9 cellular contexts compared by ENCODE assay signal in the genomic region with DNA sequence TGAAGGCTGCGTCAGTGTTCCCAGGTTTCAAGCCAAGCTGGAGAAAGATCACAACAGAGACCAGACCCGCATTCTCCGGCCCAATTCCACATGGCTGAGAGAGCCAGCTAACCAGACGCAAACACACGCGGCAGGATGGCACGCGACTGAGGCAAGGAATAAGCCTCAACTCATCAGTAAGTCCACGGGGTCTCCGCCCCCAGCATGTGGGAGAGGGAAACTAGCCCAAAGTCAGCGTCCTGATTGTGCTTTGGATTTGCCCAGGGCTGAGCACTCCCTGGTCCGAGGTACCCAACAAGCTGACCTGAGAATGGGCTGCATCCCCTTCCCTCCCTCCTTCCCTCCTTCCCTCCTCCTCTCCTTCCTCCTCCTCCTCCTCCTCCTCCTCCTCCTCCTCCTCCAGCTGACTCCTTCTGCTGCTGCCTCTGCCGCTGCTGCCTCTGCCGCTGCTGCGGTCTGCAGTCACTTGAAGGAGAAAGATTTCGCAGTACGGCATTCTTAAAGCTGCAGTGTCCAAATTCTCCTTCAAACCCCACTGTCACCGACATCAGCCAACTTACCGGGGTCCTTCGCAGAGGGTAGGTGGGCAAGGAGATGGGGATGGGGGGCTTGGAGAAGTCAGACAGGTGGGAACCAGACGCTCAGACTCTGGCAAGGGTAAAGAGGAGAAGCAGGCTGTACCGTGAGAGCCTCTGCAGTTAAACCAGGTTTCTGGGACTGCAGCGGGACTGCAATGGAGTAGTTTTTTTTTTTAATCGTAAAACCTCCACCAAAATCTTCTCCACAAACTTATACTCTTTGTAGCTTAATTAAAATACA. TPM values are rescaled to one million over a fixed set of nuclear protein-coding genes. Genes with fewer than 3 reads are reported as not detected.
DNase-seq lines count a peak whose midpoint lies in the region; ATAC-seq, FAIRE-seq and TF ChIP-seq lines count a peak whose summit lies in the region.
"Had no signal": no experiment of that assay in that cellular context is flagged by ENCODE, and none has a peak within 500 bp of the region (broad histone marks: within the 10 kb centered on the region; RNA-seq: fewer than 3 reads in every experiment).

No MANE protein-coding gene starts in this region.

- H2AFZ ChIP-seq in endothelial cell of umbilical vein (ENCODE audit: low read depth, low read length), result peak overlapping the region; percentile 91
- H2AFZ ChIP-seq in neural progenitor cell (replicated peaks), result peak overlapping the region; percentile 76

- peaks cover 21 to 23% of the 10 kb centered on the region in 2 experiments for H3K27me3 ChIP-seq in endothelial cell of umbilical vein (ENCODE audit: control insufficient read depth in 2 of 2, insufficient read depth in 2 of 2, low read length in 2 of 2)
- peaks cover 84% of the 10 kb centered on the region for H3K27me3 ChIP-seq in neural progenitor cell

- POLR2A ChIA-PET in endothelial cell of umbilical vein (lab: Charles Lee), result no interaction called here

- H3K9me3 ChIP-seq in endothelial cell of umbilical vein (replicated peaks; ENCODE audit: control insufficient read depth, insufficient read depth, low read length) (no peaks in the 10 kb centered on the region), neural progenitor cell (ENCODE audit: low read depth) (no peaks in the 10 kb centered on the region)

- no peak for TF ChIP-seq CTCF in endothelial cell of umbilical vein (IDR thresholded peaks at IDR 0.05; ENCODE audit: extremely low read depth in 1 of 2, insufficient read depth in 1 of 2, low read depth in 1 of 2, low read length in 2 of 2)
- no peak for TF ChIP-seq CTCF in neural progenitor cell (IDR thresholded peaks at IDR 0.05)

- H3K4me2 ChIP-seq in endothelial cell of umbilical vein (ENCODE audit: insufficient read depth, low read length), result peak overlapping the region; percentile 80
- peak overlapping the region; percentile 93 for H3K4me2 ChIP-seq in neural progenitor cell

- H4K20me1 ChIP-seq in endothelial cell of umbilical vein (replicated peaks; ENCODE audit: control insufficient read depth, extremely low read depth, insufficient read depth, low read length), result no peaks in the 10 kb centered on the region
- H4K20me1 ChIP-seq in neural progenitor cell (ENCODE audit: low read depth), result peaks cover 14% of the 10 kb centered on the region

- H3K9me3 Mint-ChIP-seq in neural progenitor cell, result no peaks in the 10 kb centered on the region

- FAIRE-seq in GM12892 (lab: Jason Lieb, UNC) (peak; percentile 72), endothelial cell of umbilical vein (lab: Jason Lieb, UNC) (peak; percentile 87)

- no peak for DNase-seq in GM12892 (ENCODE audit: insufficient read length)
- peak; percentile 4 for DNase-seq in OCI-M1 (lab: John Stamatoyannopoulos, UW)
- peak; percentile 48 for DNase-seq in endothelial cell of umbilical vein (ENCODE audit: low read depth, low spot score)
- peak; percentile 61 for DNase-seq in neural progenitor cell (ENCODE audit: low spot score)
- DNase-seq in NCI-H1048 (lab: John Stamatoyannopoulos, UW), result no peak
- DNase-seq in NCI-H1694 (lab: John Stamatoyannopoulos, UW), result no peak

- intact Hi-C loops in endothelial cell of umbilical vein (cut with micrococcal nuclease), result loop anchor here (1.0 to 5.0 kb wide), 2 partner anchors 10 to 291 kb away; no protein-coding TSS in a partner anchor

- ATAC-seq in HG03280 (IDR thresholded peaks at IDR 0.05; ENCODE audit: unreplicated experiment), result no peak
- no peak for ATAC-seq in HG02884 (IDR thresholded peaks at IDR 0.05; ENCODE audit: unreplicated experiment)

- TF ChIP-seq POLR2A in GM12892 (IDR thresholded peaks at IDR 0.05; ENCODE audit: low read depth, low read length), result no peak
- no peak for TF ChIP-seq POLR2A in endothelial cell of umbilical vein (IDR thresholded peaks at IDR 0.05; ENCODE audit: low read depth, low read length)

- no TSS peak for BruUV-seq in endothelial cell of umbilical vein (replicated peaks; lab: Mats Ljungman, UMichigan)

- H3K27me3 Mint-ChIP-seq in neural progenitor cell (ENCODE audit: insufficient read depth, low read depth), result peaks cover 74% of the 10 kb centered on the region

- H3K4me3 ChIP-seq in endothelial cell of umbilical vein (replicated peaks in 1 of 3; ENCODE audit: insufficient read depth in 1 of 3, low read depth in 1 of 3, low read length in 3 of 3), result peak overlapping the region; percentile 32 to 60 (median 54)
- peak overlapping the region; percentile 50 for H3K4me3 ChIP-seq in neural progenitor cell

- CTCF ChIA-PET in endothelial cell of umbilical vein (lab: Charles Lee), result interaction anchor here (0.6 to 2.9 kb wide), 17 partner anchors 9 to 289 kb away, joined by 3 to 29 read pairs (median 5); partner anchors contain the start of gene H6PD

- no peak overlapping the region for H3K27ac Mint-ChIP-seq in neural progenitor cell

- no peaks in the 10 kb centered on the region for H3K79me2 ChIP-seq in endothelial cell of umbilical vein (ENCODE audit: control insufficient read depth, insufficient read depth, low read length)
- H3K79me2 ChIP-seq in neural progenitor cell (ENCODE audit: low read depth), result no peaks in the 10 kb centered on the region

- H3F3A ChIP-seq in neural progenitor cell (ENCODE audit: low read depth), result peaks cover 29% of the 10 kb centered on the region

- peaks cover 36% of the 10 kb centered on the region for H3K4me1 Mint-ChIP-seq in neural progenitor cell

- no peaks in the 10 kb centered on the region for H3K9me1 ChIP-seq in endothelial cell of umbilical vein (replicated peaks; ENCODE audit: control insufficient read depth, extremely low read depth, insufficient read depth, low read length)

- H3K36me3 Mint-ChIP-seq in neural progenitor cell, result no peaks in the 10 kb centered on the region

- H3K9ac ChIP-seq in endothelial cell of umbilical vein (replicated peaks; ENCODE audit: extremely low read depth, insufficient read depth, low read length) (no peak overlapping the region), neural progenitor cell (no peak overlapping the region)

- H3K4me1 ChIP-seq in endothelial cell of umbilical vein (ENCODE audit: control insufficient read depth, extremely low read depth, insufficient read depth, low read length), result peaks cover 16% of the 10 kb centered on the region
- H3K4me1 ChIP-seq in neural progenitor cell, result peaks cover 27% of the 10 kb centered on the region

- peak overlapping the region; percentile 79 for H3K4me3 Mint-ChIP-seq in neural progenitor cell

- H3K36me3 ChIP-seq in endothelial cell of umbilical vein (ENCODE audit: control insufficient read depth in 2 of 2, extremely low read depth in 1 of 2, insufficient read depth in 2 of 2, low read length in 2 of 2) (no peaks in the 10 kb centered on the region), neural progenitor cell (no peaks in the 10 kb centered on the region)

- dilution Hi-C loops in endothelial cell of umbilical vein (cut with MboI; ENCODE audit: extremely low pct_ligation_motif_present, low sequenced_read_pairs), result no loop called here

- H3K27ac ChIP-seq in endothelial cell of umbilical vein (ENCODE audit: insufficient read depth, low read depth, low read length), result no peak overlapping the region
- H3K27ac ChIP-seq in neural progenitor cell, result no peak overlapping the region
- H3K27ac ChIP-seq: VCaP had no signal

TF ChIP-seq in endothelial cell of umbilical vein, 7 proteins besides CTCF, POLR2A, EP300 and RAD21:
- TF ChIP-seq, protein P1, sequence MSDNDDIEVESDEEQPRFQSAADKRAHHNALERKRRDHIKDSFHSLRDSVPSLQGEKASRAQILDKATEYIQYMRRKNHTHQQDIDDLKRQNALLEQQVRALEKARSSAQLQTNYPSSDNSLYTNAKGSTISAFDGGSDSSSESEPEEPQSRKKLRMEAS (IDR thresholded peaks at IDR 0.05; ENCODE audit: insufficient read depth, insufficient read length), result no peak
- TF ChIP-seq JUN (IDR thresholded peaks at IDR 0.05; ENCODE audit: borderline replicate concordance, insufficient read depth, insufficient read length, low read depth), result no peak
- no peak for TF ChIP-seq FOS (IDR thresholded peaks at IDR 0.05; ENCODE audit: borderline replicate concordance, insufficient read depth, low read length)
- no peak for TF ChIP-seq GATA2 (IDR thresholded peaks at IDR 0.05; ENCODE audit: insufficient read depth, insufficient read length, low read depth, low read length)
- TF ChIP-seq EZH2 (IDR thresholded peaks at IDR 0.05; ENCODE audit: borderline replicate concordance, low read depth, low read length, severe bottlenecking), result no peak
- TF ChIP-seq MYC (IDR thresholded peaks at IDR 0.05; ENCODE audit: low read depth, low read length), result no peak
- TF ChIP-seq POLR2AphosphoS5 (IDR thresholded peaks at IDR 0.05; ENCODE audit: insufficient read depth, low read depth, low read length), result no peak

RNA-seq across cellular contexts. Expression of gene H6PD, which starts 32.9 kb away (rescaled TPM):
- 6.6 TPM for polyA plus RNA-seq in GM12892 (2012; ENCODE audit: missing spikeins)
- total RNA-seq in endothelial cell of umbilical vein, result 29.0 and 40.1 TPM in 2 replicates
- 24.5 and 26.9 TPM in 2 replicates for polyA plus RNA-seq in endothelial cell of umbilical vein
- 22.5 and 26.8 TPM in 2 replicates for polyA plus RNA-seq in endothelial cell of umbilical vein (2011; cell fraction: cytosol; rRNA removed)
- 19.4 and 21.4 TPM in 2 replicates for polyA plus RNA-seq in endothelial cell of umbilical vein (2011; cell fraction: nucleus; rRNA removed)
- polyA plus RNA-seq in endothelial cell of umbilical vein (2012), result 20.4 and 21.0 TPM in 2 replicates
- polyA minus RNA-seq in endothelial cell of umbilical vein, result 31.0 and 33.4 TPM in 2 replicates
- polyA minus RNA-seq in endothelial cell of umbilical vein (2011; cell fraction: cytosol; rRNA and poly(A)+ RNA removed), result 3.4 TPM
- 11.2 and 11.9 TPM in 2 replicates for polyA minus RNA-seq in endothelial cell of umbilical vein (2011; cell fraction: nucleus; rRNA and poly(A)+ RNA removed)
- 6.0 and 15.2 TPM in 2 replicates for total RNA-seq in neural progenitor cell (ENCODE audit: low replicate concordance)

Comparison
In these comparisons a context has a peak if more than half of its experiments do, and no peak if none do; other contexts are left out.
1. DNase-seq: peak in OCI-M1 (single experiment), endothelial cell of umbilical vein (single experiment) and neural progenitor cell (single experiment); none in GM12892 (single experiment), NCI-H1048 (single experiment) and NCI-H1694 (single experiment).